In the genomic region with DNA sequence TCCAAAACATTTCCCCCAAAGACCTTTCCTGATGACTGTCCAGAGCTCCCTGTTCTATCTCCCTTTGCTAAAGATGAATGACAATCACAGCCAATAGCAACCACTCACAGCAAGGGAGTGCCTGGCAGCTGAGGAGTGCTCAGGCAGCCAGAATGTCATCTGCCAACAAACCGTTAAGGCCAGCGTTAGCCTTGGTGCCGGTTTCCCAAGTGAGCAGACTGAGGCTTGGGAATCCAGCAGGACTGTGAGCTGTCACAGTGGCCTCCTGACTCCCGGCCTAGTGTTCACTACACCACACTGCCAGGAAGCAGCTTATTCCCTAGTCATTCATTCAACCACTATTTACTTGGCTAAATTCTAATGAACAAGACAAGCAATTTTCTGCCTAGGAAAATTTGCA, we compare ENCODE assay signal across 16 cellular contexts. TPM values are rescaled to one million over a fixed set of nuclear protein-coding genes. Genes with fewer than 3 reads are reported as not detected.
DNase-seq lines count a peak whose midpoint lies in the region; ATAC-seq and TF ChIP-seq lines count a peak whose summit lies in the region.
"Had no signal": no experiment of that assay in that cellular context is flagged by ENCODE, and none has a peak within 500 bp of the region (broad histone marks: within the 10 kb centered on the region; RNA-seq: fewer than 3 reads in every experiment).

No MANE protein-coding gene starts in this region.

- H3K4me3 Mint-ChIP-seq in T-helper 17 cell: no peak overlapping the region
- H3K4me3 Mint-ChIP-seq in naive thymus-derived CD8-positive, alpha-beta T cell: peak overlapping the region in 6 of 10 donors; percentile 20 to 65 (median 38)
- H3K4me3 Mint-ChIP-seq: activated CD4-positive, alpha-beta T cell treated with anti-CD3 and anti-CD28 coated beads, Interleukin-2, amount 10 ng/mL, durations not matched to agents 24 days and 14 days had no signal

- H3K4me1 ChIP-seq in gastroesophageal sphincter: peaks cover 0 to 59% (median 28%) of the 10 kb centered on the region in 3 donors

- WGBS in gastroesophageal sphincter (ENCODE audit: low coverage in 1 of 2), 2 donors: no CpG with 5 or more reads among the region's 4 CpGs

- DNase-seq in C1 segment of cervical spinal cord (lab: John Stamatoyannopoulos, UW) (peak in 11 of 14 donors; percentile 19 to 96 (median 63)), T-helper 17 cell (no peak), RPMI8226 (no peak), NCI-H524 treated with DMSO at 0.1 percent for 48 hours (lab: John Stamatoyannopoulos, UW) (no peak)
- DNase-seq in naive thymus-derived CD8-positive, alpha-beta T cell: no peak
- DNase-seq in stimulated activated naive CD4-positive, alpha-beta T cell treated with Interleukin-2 at 50 U/mL for 16 hours (lab: John Stamatoyannopoulos, UW): no peak
- DNase-seq: activated CD4-positive, alpha-beta T cell treated with anti-CD3 and anti-CD28 coated beads, Interleukin-2, amount 10 ng/mL, durations not matched to agents 24 days and 14 days; activated gamma-delta T cell; NCI-H1092 treated with DMSO at 0.1 percent for 48 hours; NCI-H774; SK-N-SH had no signal

- H3K9me3 ChIP-seq in T-helper 17 cell (ENCODE audit: control insufficient read depth, low read length, poor library complexity, severe bottlenecking) (no peaks in the 10 kb centered on the region), gastroesophageal sphincter (no peaks in the 10 kb centered on the region)
- H3K9me3 ChIP-seq: SK-N-SH had no signal

- TF ChIP-seq POLR2A in gastroesophageal sphincter (IDR thresholded peaks at IDR 0.05): no peak

- TF ChIP-seq CTCF in gastroesophageal sphincter (IDR thresholded peaks at IDR 0.05): no peak

- no peaks in the 10 kb centered on the region for H3K36me3 Mint-ChIP-seq in T-helper 17 cell (ENCODE audit: low read depth)
- peaks cover 0 to 56% (median 1%) of the 10 kb centered on the region in 3 donors for H3K36me3 Mint-ChIP-seq in naive thymus-derived CD8-positive, alpha-beta T cell

- H3K27ac ChIP-seq in gastroesophageal sphincter: peak overlapping the region in 3 of 4 donors; percentile 48 to 73 (median 52)

- no peak overlapping the region for H3K4me3 ChIP-seq in gastroesophageal sphincter
- H3K4me3 ChIP-seq: skin epidermis had no signal

- ATAC-seq in T-helper 17 cell: no peak
- ATAC-seq in gastroesophageal sphincter: peak; percentile 32
- no peak for ATAC-seq in naive thymus-derived CD8-positive, alpha-beta T cell
- no peak for ATAC-seq in SK-N-SH treated with all-trans-retinoic acid at 6 μM for 48 hours

- no peaks in the 10 kb centered on the region for H3K27me3 Mint-ChIP-seq in T-helper 17 cell
- H3K27me3 Mint-ChIP-seq in naive thymus-derived CD8-positive, alpha-beta T cell: no peaks in the 10 kb centered on the region
- H3K27me3 Mint-ChIP-seq: activated CD4-positive, alpha-beta T cell treated with anti-CD3 and anti-CD28 coated beads, Interleukin-2, amount 10 ng/mL, durations not matched to agents 24 days and 14 days had no signal

- H3K27ac Mint-ChIP-seq in T-helper 17 cell: peak overlapping the region; percentile 93
- peak overlapping the region; percentile 22 to 92 (median 78) for H3K27ac Mint-ChIP-seq in naive thymus-derived CD8-positive, alpha-beta T cell

- no peak for TF ChIP-seq EP300 in gastroesophageal sphincter (IDR thresholded peaks at IDR 0.05)

- no peaks in the 10 kb centered on the region for H3K27me3 ChIP-seq in gastroesophageal sphincter

- H3K9me3 Mint-ChIP-seq in naive thymus-derived CD8-positive, alpha-beta T cell: no peaks in the 10 kb centered on the region
- H3K9me3 Mint-ChIP-seq: activated CD4-positive, alpha-beta T cell treated with anti-CD3 and anti-CD28 coated beads, Interleukin-2, amount 10 ng/mL, durations not matched to agents 24 days and 14 days had no signal

- H3K4me1 Mint-ChIP-seq in T-helper 17 cell: peaks cover 50% of the 10 kb centered on the region
- H3K4me1 Mint-ChIP-seq in naive thymus-derived CD8-positive, alpha-beta T cell: peaks cover 37 to 89% (median 85%) of the 10 kb centered on the region in 4 donors

- H3K36me3 ChIP-seq in gastroesophageal sphincter: no peaks in the 10 kb centered on the region

- POLR2A ChIA-PET in naive thymus-derived CD8-positive, alpha-beta T cell (lab: Charles Lee): interaction anchor here (0.6 to 9.7 kb wide), 4 partner anchors 11 to 687 kb away, joined by 3 to 93 read pairs (median 10); a partner anchor contains a TSS

TF ChIP-seq in SK-N-SH treated with all-trans-retinoic acid at 6 μM for 48 hours, 23 proteins besides CTCF, POLR2A, EP300 and RAD21 (continues in another document):
- TF ChIP-seq ZNF70 (CRISPR knock-in tag; IDR thresholded peaks at IDR 0.05) (no peak), TCF4 (CRISPR knock-in tag; IDR thresholded peaks at IDR 0.05; ENCODE audit: borderline replicate concordance) (no peak), PPARA (CRISPR knock-in tag; IDR thresholded peaks at IDR 0.05; ENCODE audit: borderline replicate concordance) (no peak), ZNF565 (CRISPR knock-in tag; conservative IDR thresholded peaks at IDR 0.05; ENCODE audit: low read depth) (no peak), BACH2 (CRISPR knock-in tag; IDR thresholded peaks at IDR 0.05; ENCODE audit: borderline replicate concordance) (no peak), ZFP30 (CRISPR knock-in tag; IDR thresholded peaks at IDR 0.05) (no peak), ZFP3 (CRISPR knock-in tag; IDR thresholded peaks at IDR 0.05) (no peak), ZNF8 (CRISPR knock-in tag; IDR thresholded peaks at IDR 0.05) (no peak), TOX (CRISPR knock-in tag; IDR thresholded peaks at IDR 0.05; ENCODE audit: borderline replicate concordance) (no peak), GLIS3 (CRISPR knock-in tag; IDR thresholded peaks at IDR 0.05) (no peak), RARB (CRISPR knock-in tag; IDR thresholded peaks at IDR 0.05) (no peak), ESRRG (CRISPR knock-in tag; IDR thresholded peaks at IDR 0.05) (no peak), OSR1 (CRISPR knock-in tag; IDR thresholded peaks at IDR 0.05) (no peak), ZC3H10 (CRISPR knock-in tag; IDR thresholded peaks at IDR 0.05) (no peak), ARNTL (CRISPR knock-in tag; IDR thresholded peaks at IDR 0.05; ENCODE audit: borderline replicate concordance, low read depth) (no peak)
- TF ChIP-seq, protein P1, sequence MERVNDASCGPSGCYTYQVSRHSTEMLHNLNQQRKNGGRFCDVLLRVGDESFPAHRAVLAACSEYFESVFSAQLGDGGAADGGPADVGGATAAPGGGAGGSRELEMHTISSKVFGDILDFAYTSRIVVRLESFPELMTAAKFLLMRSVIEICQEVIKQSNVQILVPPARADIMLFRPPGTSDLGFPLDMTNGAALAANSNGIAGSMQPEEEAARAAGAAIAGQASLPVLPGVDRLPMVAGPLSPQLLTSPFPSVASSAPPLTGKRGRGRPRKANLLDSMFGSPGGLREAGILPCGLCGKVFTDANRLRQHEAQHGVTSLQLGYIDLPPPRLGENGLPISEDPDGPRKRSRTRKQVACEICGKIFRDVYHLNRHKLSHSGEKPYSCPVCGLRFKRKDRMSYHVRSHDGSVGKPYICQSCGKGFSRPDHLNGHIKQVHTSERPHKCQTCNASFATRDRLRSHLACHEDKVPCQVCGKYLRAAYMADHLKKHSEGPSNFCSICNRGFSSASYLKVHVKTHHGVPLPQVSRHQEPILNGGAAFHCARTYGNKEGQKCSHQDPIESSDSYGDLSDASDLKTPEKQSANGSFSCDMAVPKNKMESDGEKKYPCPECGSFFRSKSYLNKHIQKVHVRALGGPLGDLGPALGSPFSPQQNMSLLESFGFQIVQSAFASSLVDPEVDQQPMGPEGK (CRISPR knock-in tag; IDR thresholded peaks at IDR 0.05; ENCODE audit: borderline replicate concordance): no peak
- TF ChIP-seq, protein P2, sequence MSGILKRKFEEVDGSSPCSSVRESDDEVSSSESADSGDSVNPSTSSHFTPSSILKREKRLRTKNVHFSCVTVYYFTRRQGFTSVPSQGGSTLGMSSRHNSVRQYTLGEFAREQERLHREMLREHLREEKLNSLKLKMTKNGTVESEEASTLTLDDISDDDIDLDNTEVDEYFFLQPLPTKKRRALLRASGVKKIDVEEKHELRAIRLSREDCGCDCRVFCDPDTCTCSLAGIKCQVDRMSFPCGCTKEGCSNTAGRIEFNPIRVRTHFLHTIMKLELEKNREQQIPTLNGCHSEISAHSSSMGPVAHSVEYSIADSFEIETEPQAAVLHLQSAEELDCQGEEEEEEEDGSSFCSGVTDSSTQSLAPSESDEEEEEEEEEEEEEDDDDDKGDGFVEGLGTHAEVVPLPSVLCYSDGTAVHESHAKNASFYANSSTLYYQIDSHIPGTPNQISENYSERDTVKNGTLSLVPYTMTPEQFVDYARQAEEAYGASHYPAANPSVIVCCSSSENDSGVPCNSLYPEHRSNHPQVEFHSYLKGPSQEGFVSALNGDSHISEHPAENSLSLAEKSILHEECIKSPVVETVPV (CRISPR knock-in tag; IDR thresholded peaks at IDR 0.05): no peak
- TF ChIP-seq, protein P3, sequence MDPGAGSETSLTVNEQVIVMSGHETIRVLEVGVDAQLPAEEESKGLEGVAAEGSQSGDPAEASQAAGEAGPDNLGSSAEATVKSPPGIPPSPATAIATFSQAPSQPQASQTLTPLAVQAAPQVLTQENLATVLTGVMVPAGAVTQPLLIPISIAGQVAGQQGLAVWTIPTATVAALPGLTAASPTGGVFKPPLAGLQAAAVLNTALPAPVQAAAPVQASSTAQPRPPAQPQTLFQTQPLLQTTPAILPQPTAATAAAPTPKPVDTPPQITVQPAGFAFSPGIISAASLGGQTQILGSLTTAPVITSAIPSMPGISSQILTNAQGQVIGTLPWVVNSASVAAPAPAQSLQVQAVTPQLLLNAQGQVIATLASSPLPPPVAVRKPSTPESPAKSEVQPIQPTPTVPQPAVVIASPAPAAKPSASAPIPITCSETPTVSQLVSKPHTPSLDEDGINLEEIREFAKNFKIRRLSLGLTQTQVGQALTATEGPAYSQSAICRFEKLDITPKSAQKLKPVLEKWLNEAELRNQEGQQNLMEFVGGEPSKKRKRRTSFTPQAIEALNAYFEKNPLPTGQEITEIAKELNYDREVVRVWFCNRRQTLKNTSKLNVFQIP (CRISPR knock-in tag; IDR thresholded peaks at IDR 0.05; ENCODE audit: borderline replicate concordance, low read depth): no peak

RNA-seq across cellular contexts. Expression of a gene that starts 24.7 kb away (rescaled TPM):
- total RNA-seq in T-helper 17 cell: 100 to 1,000 TPM; 403 to 408 TPM
- total RNA-seq in gastroesophageal sphincter: 10 to 100 TPM; 14.1 to 30.4 (median 19.4) TPM
- 100 to 1,000 TPM; 351 to 360 TPM for total RNA-seq in naive thymus-derived CD8-positive, alpha-beta T cell
- 100 to 1,000 TPM in 1 of 3 donors, 10 to 100 TPM in 2; 44.6 to 128 (median 62.1) TPM for polyA plus RNA-seq in naive thymus-derived CD8-positive, alpha-beta T cell

RNA-seq across cellular contexts. Expression of a gene that starts 30.6 kb away (rescaled TPM):
- total RNA-seq in T-helper 17 cell: not detected
- not detected for total RNA-seq in gastroesophageal sphincter
- not detected for total RNA-seq in naive thymus-derived CD8-positive, alpha-beta T cell
- polyA plus RNA-seq in naive thymus-derived CD8-positive, alpha-beta T cell: not detected
- total RNA-seq: activated CD4-positive, alpha-beta T cell treated with anti-CD3 and anti-CD28 coated beads, Interleukin-2, amount 10 ng/mL, durations not matched to agents 24 days and 14 days; HT1080 had no signal
- polyA plus RNA-seq: BJ had no signal

Comparison
In these comparisons a context has a peak if more than half of its experiments do, and no peak if none do; other contexts are left out.
1. DNase-seq: peak in C1 segment of cervical spinal cord (11 of 14); none in T-helper 17 cell (0 of 3), naive thymus-derived CD8-positive, alpha-beta T cell (0 of 10), RPMI8226 (single experiment), NCI-H524 treated with DMSO at 0.1 percent for 48 hours (single experiment) and stimulated activated naive CD4-positive, alpha-beta T cell treated with Interleukin-2 at 50 U/mL for 16 hours (single experiment).
2. RNA of a gene that starts 24.7 kb away (total RNA-seq): 403 to 408 TPM in T-helper 17 cell and 351 to 360 TPM in naive thymus-derived CD8-positive, alpha-beta T cell; 14.1 to 30.4 TPM in gastroesophageal sphincter; every median in the first group is over 10 times any median in the second.